Comparison of ENCODE assay signal across 15 cellular contexts in the genomic region with DNA sequence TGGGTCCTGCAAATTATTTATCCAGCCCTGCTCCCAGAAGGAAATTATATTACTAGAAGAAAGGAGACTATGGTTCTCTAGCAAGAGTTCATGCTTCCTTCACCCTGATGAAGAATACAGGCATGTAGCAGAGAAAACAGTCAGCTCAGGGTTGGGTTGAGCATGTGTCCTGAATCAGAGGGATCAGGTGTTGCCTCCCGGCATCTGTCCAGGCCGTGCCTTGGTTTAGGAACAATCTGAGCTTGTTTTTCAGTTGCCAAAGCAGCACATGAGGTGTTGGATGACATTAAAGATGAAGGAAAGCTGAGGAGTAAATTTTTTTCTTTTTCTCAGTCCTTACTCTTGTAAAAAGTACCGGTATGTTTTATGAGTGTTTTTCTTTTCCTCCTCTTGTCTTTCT.
"Had no signal": no experiment of that assay in that cellular context is flagged by ENCODE, and none has a peak within 500 bp of the region (broad histone marks: within the 10 kb centered on the region; RNA-seq: fewer than 3 reads in every experiment).

No MANE protein-coding gene starts in this region.

- H3K27ac ChIP-seq: foreskin keratinocyte, heart left ventricle, neutrophil had no signal

- H3K9me3 Mint-ChIP-seq: dendritic cell treated with granulocyte-macrophage colony-stimulating factor and Interleukin-4, amounts not matched to agents 40 ng/mL and 50 ng/mL, for 4 days had no signal

- H3K36me3 Mint-ChIP-seq: naive thymus-derived CD4-positive, alpha-beta T cell had no signal

- H3K27ac Mint-ChIP-seq: dendritic cell treated with granulocyte-macrophage colony-stimulating factor and Interleukin-4, amounts not matched to agents 40 ng/mL and 50 ng/mL, for 4 days; naive thymus-derived CD4-positive, alpha-beta T cell had no signal

- H3K27me3 Mint-ChIP-seq: dendritic cell treated with granulocyte-macrophage colony-stimulating factor and Interleukin-4, amounts not matched to agents 40 ng/mL and 50 ng/mL, for 4 days had no signal

- H3K36me3 ChIP-seq: heart left ventricle, neutrophil had no signal

- H3K4me3 ChIP-seq: heart left ventricle, lung had no signal

- DNase-seq: cerebellar nuclear complex; foreskin keratinocyte; heart left ventricle; hippocampal formation; mesendoderm; naive thymus-derived CD4-positive, alpha-beta T cell; small intestine; stimulated activated CD4-positive, alpha-beta T cell treated with anti-CD3 and anti-CD28 coated beads, Interleukin-2, amount 100 ng/mL, for 48 hours; stimulated activated naive CD4-positive, alpha-beta T cell treated with Interleukin-2 at 50 U/mL for 16 hours; trophoblast cell had no signal

- H3K4me1 ChIP-seq: foreskin keratinocyte had no signal

- H3K4me3 Mint-ChIP-seq: dendritic cell treated with granulocyte-macrophage colony-stimulating factor and Interleukin-4, amounts not matched to agents 40 ng/mL and 50 ng/mL, for 4 days; naive thymus-derived CD4-positive, alpha-beta T cell had no signal

- H3K9me3 ChIP-seq: heart left ventricle, neutrophil had no signal

- ATAC-seq: foreskin keratinocyte; heart left ventricle; left lobe of liver; naive thymus-derived CD4-positive, alpha-beta T cell had no signal

- H3K27me3 ChIP-seq: heart left ventricle, neutrophil had no signal

- FAIRE-seq: colon, small intestine had no signal
